9 cellular contexts compared by ENCODE assay signal in genomic region chr16:1960665-1961630, GRCh38. TPM values are rescaled to one million over a fixed set of nuclear protein-coding genes. Genes with fewer than 3 reads are reported as not detected.
DNase-seq lines count a peak whose midpoint lies in the region; ATAC-seq and TF ChIP-seq lines count a peak whose summit lies in the region.
"Had no signal": no experiment of that assay in that cellular context is flagged by ENCODE, and none has a peak within 500 bp of the region (broad histone marks: within the 10 kb centered on the region; RNA-seq: fewer than 3 reads in every experiment).

No MANE protein-coding gene starts in this region.

- TF ChIP-seq CTCF in dorsolateral prefrontal cortex (IDR thresholded peaks at IDR 0.05 in 54 of 56, conservative IDR thresholded peaks at IDR 0.05 in 2 of 56; ENCODE audit: low read depth in 1 of 56, partially characterized antibody in 56 of 56) (no peak), progenitor cell of endocrine pancreas (IDR thresholded peaks at IDR 0.05; ENCODE audit: unreplicated experiment) (no peak)

- H3K36me3 ChIP-seq in KOPT-K1 (ENCODE audit: insufficient read depth, low read length), result peaks cover 35% of the 10 kb centered on the region

- H3K9me3 Mint-ChIP-seq in progenitor cell of endocrine pancreas (ENCODE audit: low read depth), result no peaks in the 10 kb centered on the region

- H3K27ac ChIP-seq in KOPT-K1 (ENCODE audit: low read depth, low read length, poor library complexity, severe bottlenecking) (peak overlapping the region; percentile 88), dorsolateral prefrontal cortex (peak overlapping the region in 23 of 59 donors; percentile 12 to 97 (median 88))

- DNase-seq in Daoy (ENCODE audit: low read depth) (peak; percentile 57), T-helper 17 cell (no peak), dorsolateral prefrontal cortex (no peak), progenitor cell of endocrine pancreas (ENCODE audit: low spot score, unreplicated experiment) (no peak), activated gamma-delta T cell (lab: John Stamatoyannopoulos, UW) (no peak), NCI-H748 treated with DMSO at 0.1 percent for 48 hours (lab: John Stamatoyannopoulos, UW) (no peak)

- ATAC-seq in T-helper 17 cell, result no peak
- no peak for ATAC-seq in HG03565 (IDR thresholded peaks at IDR 0.05; ENCODE audit: unreplicated experiment)

- H3K27me3 Mint-ChIP-seq in T-helper 17 cell, result no peaks in the 10 kb centered on the region
- peaks cover 3% of the 10 kb centered on the region for H3K27me3 Mint-ChIP-seq in progenitor cell of endocrine pancreas

- H3K27ac Mint-ChIP-seq in T-helper 17 cell (peak overlapping the region; percentile 98), progenitor cell of endocrine pancreas (peak overlapping the region; percentile 59)

- intact Hi-C loops in dorsolateral prefrontal cortex (cut with DNase I), result loop anchor here (5.0 to 10.0 kb wide), 4 partner anchors 134 to 536 kb away; partner anchors contain the start of genes CRAMP1 (in 1 of the 2), EME2 (in 1 of the 2), FAHD1 (in 1 of the 2) and HAGH (in 1 of the 2)

- H3K36me3 Mint-ChIP-seq in T-helper 17 cell (ENCODE audit: low read depth), result peaks cover 4% of the 10 kb centered on the region
- peaks cover 16% of the 10 kb centered on the region for H3K36me3 Mint-ChIP-seq in progenitor cell of endocrine pancreas (ENCODE audit: insufficient read depth)

- H3K9me3 ChIP-seq in KOPT-K1 (ENCODE audit: insufficient read depth, low read length, poor library complexity, severe bottlenecking), result no peaks in the 10 kb centered on the region
- no peaks in the 10 kb centered on the region for H3K9me3 ChIP-seq in T-helper 17 cell (ENCODE audit: control insufficient read depth, low read length, poor library complexity, severe bottlenecking)

- H3K4me3 Mint-ChIP-seq in T-helper 17 cell (peak overlapping the region; percentile 96), progenitor cell of endocrine pancreas (ENCODE audit: low read depth) (peak overlapping the region; percentile 88)

- H3K4me3 ChIP-seq in dorsolateral prefrontal cortex, result peak overlapping the region in 52 of 59 donors; percentile 19 to 100 (median 95)

- peaks cover 40% of the 10 kb centered on the region for H3K4me1 Mint-ChIP-seq in T-helper 17 cell
- H3K4me1 Mint-ChIP-seq in progenitor cell of endocrine pancreas (ENCODE audit: low read depth), result peaks cover 30% of the 10 kb centered on the region

- no peaks in the 10 kb centered on the region for H3K27me3 ChIP-seq in dorsolateral prefrontal cortex

RNA-seq across cellular contexts. Expression of gene NDUFB10, which starts 1.6 kb away (rescaled TPM):
- total RNA-seq in Daoy (2014; rRNA removed; shearing (Covaris generic)), result 147 and 156 TPM in 2 replicates
- total RNA-seq in T-helper 17 cell (10 to 100 TPM; 57.7 to 58.1 TPM), dorsolateral prefrontal cortex (100 to 1,000 TPM in 106 of 120 experiments, 10 to 100 TPM in 14; 74.8 to 178 (median 131) TPM), progenitor cell of endocrine pancreas (96.9 and 105 TPM in 2 replicates)

RNA-seq across cellular contexts. Expression of gene RPS2, which starts 3.7 kb away (rescaled TPM):
- total RNA-seq in Daoy (2014; rRNA removed; shearing (Covaris generic)), result 1,645 and 2,369 TPM in 2 replicates
- total RNA-seq in T-helper 17 cell (1,000 to 10,000 TPM; 3,200 to 3,361 TPM), dorsolateral prefrontal cortex (100 to 1,000 TPM; 252 to 559 (median 351) TPM), progenitor cell of endocrine pancreas (2,309 and 2,385 TPM in 2 replicates)

RNA-seq across cellular contexts. Expression of gene RNF151, which starts 5.7 kb away (rescaled TPM):
- not detected in 2 replicates for total RNA-seq in Daoy (2014; rRNA removed; shearing (Covaris generic))
- total RNA-seq in T-helper 17 cell (not detected), dorsolateral prefrontal cortex (under 1 TPM in 1 of 120 experiments, not detected in 119; 0.71 TPM), progenitor cell of endocrine pancreas (not detected in 2 replicates)
- total RNA-seq: subcutaneous adipose tissue had no signal

RNA-seq across cellular contexts. Expression of gene RPL3L, which starts 6.5 kb away (rescaled TPM):
- not detected in 2 replicates for total RNA-seq in Daoy (2014; rRNA removed; shearing (Covaris generic))
- total RNA-seq in T-helper 17 cell (not detected), dorsolateral prefrontal cortex (under 1 TPM in 1 of 120 experiments, not detected in 119; 0.28 TPM), progenitor cell of endocrine pancreas (not detected in 2 replicates)
- total RNA-seq: subcutaneous adipose tissue had no signal

RNA-seq across cellular contexts. Expression of gene TBL3, which starts 10.9 kb away (rescaled TPM):
- total RNA-seq in Daoy (2014; rRNA removed; shearing (Covaris generic)), result 49.5 and 49.6 TPM in 2 replicates
- total RNA-seq in T-helper 17 cell (10 to 100 TPM; 19.5 to 20.8 TPM), dorsolateral prefrontal cortex (10 to 100 TPM; 13.8 to 38.7 (median 23.1) TPM), progenitor cell of endocrine pancreas (30.8 and 32.2 TPM in 2 replicates)
